Comparison of ENCODE assay signal across 8 cellular contexts in genomic region chr10:43647576-43647975, GRCh38. TPM values are rescaled to one million over a fixed set of nuclear protein-coding genes. Genes with fewer than 3 reads are reported as not detected.
DNase-seq lines count a peak whose midpoint lies in the region; ATAC-seq and TF ChIP-seq lines count a peak whose summit lies in the region.

No MANE protein-coding gene starts in this region.

- no peak for TF ChIP-seq CTCF in stomach (IDR thresholded peaks at IDR 0.05)

- H3K27ac Mint-ChIP-seq in activated CD4-positive, alpha-beta T cell treated with anti-CD3 and anti-CD28 coated beads, Interleukin-2, amount 10 ng/mL, durations not matched to agents 24 days and 14 days: peak overlapping the region; percentile 89
- peak overlapping the region; percentile 90 for H3K27ac Mint-ChIP-seq in activated T-helper 1 cell treated with anti-CD3 and anti-CD28 coated beads, Interleukin-12 subunit alpha, Interleukin-12 subunit beta, Interleukin-2, Interleukin-4 antibody, amounts not matched to agents 30 ng/mL and 10 ng/mL and 1 ng/mL, durations not matched to agents 14 hours and 24 hours and 36 hours
- H3K27ac Mint-ChIP-seq in immature natural killer cell: peak overlapping the region; percentile 55 to 95 (median 91)

- peak overlapping the region; percentile 63 to 90 (median 78) for H3K4me3 ChIP-seq in stomach

- peaks cover 30 to 42% (median 36%) of the 10 kb centered on the region in 4 donors for H3K36me3 ChIP-seq in stomach

- peak overlapping the region; percentile 91 for H3K4me3 Mint-ChIP-seq in activated CD4-positive, alpha-beta T cell treated with anti-CD3 and anti-CD28 coated beads, Interleukin-2, amount 10 ng/mL, durations not matched to agents 24 days and 14 days
- H3K4me3 Mint-ChIP-seq in activated T-helper 1 cell treated with anti-CD3 and anti-CD28 coated beads, Interleukin-12 subunit alpha, Interleukin-12 subunit beta, Interleukin-2, Interleukin-4 antibody, amounts not matched to agents 30 ng/mL and 10 ng/mL and 1 ng/mL, durations not matched to agents 14 hours and 24 hours and 36 hours: peak overlapping the region; percentile 89
- H3K4me3 Mint-ChIP-seq in immature natural killer cell: peak overlapping the region; percentile 91 to 96 (median 95)

- H3K27me3 ChIP-seq in stomach: no peaks in the 10 kb centered on the region

- H3K36me3 Mint-ChIP-seq in activated CD4-positive, alpha-beta T cell treated with anti-CD3 and anti-CD28 coated beads, Interleukin-2, amount 10 ng/mL, durations not matched to agents 24 days and 14 days (ENCODE audit: low read depth): peaks cover 49% of the 10 kb centered on the region
- peaks cover 44% of the 10 kb centered on the region for H3K36me3 Mint-ChIP-seq in activated T-helper 1 cell treated with anti-CD3 and anti-CD28 coated beads, Interleukin-12 subunit alpha, Interleukin-12 subunit beta, Interleukin-2, Interleukin-4 antibody, amounts not matched to agents 30 ng/mL and 10 ng/mL and 1 ng/mL, durations not matched to agents 14 hours and 24 hours and 36 hours (ENCODE audit: low read depth)
- H3K36me3 Mint-ChIP-seq in immature natural killer cell: peaks cover 37 to 39% (median 38%) of the 10 kb centered on the region in 3 donors

- H3K9me3 ChIP-seq in stomach: peaks cover 35 to 50% (median 39%) of the 10 kb centered on the region in 4 donors

- no peak for ATAC-seq in GM19023 (IDR thresholded peaks at IDR 0.05; ENCODE audit: unreplicated experiment)
- no peak for ATAC-seq in HG02798 (IDR thresholded peaks at IDR 0.05; ENCODE audit: poor library complexity, unreplicated experiment)

- peaks cover 6% of the 10 kb centered on the region for H3K4me1 Mint-ChIP-seq in activated CD4-positive, alpha-beta T cell treated with anti-CD3 and anti-CD28 coated beads, Interleukin-2, amount 10 ng/mL, durations not matched to agents 24 days and 14 days
- peaks cover 11% of the 10 kb centered on the region for H3K4me1 Mint-ChIP-seq in activated T-helper 1 cell treated with anti-CD3 and anti-CD28 coated beads, Interleukin-12 subunit alpha, Interleukin-12 subunit beta, Interleukin-2, Interleukin-4 antibody, amounts not matched to agents 30 ng/mL and 10 ng/mL and 1 ng/mL, durations not matched to agents 14 hours and 24 hours and 36 hours (ENCODE audit: low read depth)
- peaks cover 26 to 37% of the 10 kb centered on the region in 2 donors for H3K4me1 Mint-ChIP-seq in immature natural killer cell

- intact Hi-C loops in activated CD4-positive, alpha-beta T cell treated with anti-CD3 and anti-CD28 coated beads, Interleukin-2, amount 10 ng/mL, durations not matched to agents 24 days and 14 days (cut with micrococcal nuclease): no loop called here
- intact Hi-C loops in activated T-helper 1 cell treated with anti-CD3 and anti-CD28 coated beads, Interleukin-12 subunit alpha, Interleukin-12 subunit beta, Interleukin-2, Interleukin-4 antibody, amounts not matched to agents 30 ng/mL and 10 ng/mL and 1 ng/mL, durations not matched to agents 14 hours and 24 hours and 36 hours (cut with micrococcal nuclease): no loop called here
- intact Hi-C loops in stomach (cut with DNase I; ENCODE audit: low total_unique reads): loop anchor here (10.0 kb wide), 1 partner anchor 73 kb away; the partner anchor contains the start of gene ZNF239

- peaks cover 12% of the 10 kb centered on the region for H3K27me3 Mint-ChIP-seq in activated CD4-positive, alpha-beta T cell treated with anti-CD3 and anti-CD28 coated beads, Interleukin-2, amount 10 ng/mL, durations not matched to agents 24 days and 14 days
- peaks cover 6% of the 10 kb centered on the region for H3K27me3 Mint-ChIP-seq in activated T-helper 1 cell treated with anti-CD3 and anti-CD28 coated beads, Interleukin-12 subunit alpha, Interleukin-12 subunit beta, Interleukin-2, Interleukin-4 antibody, amounts not matched to agents 30 ng/mL and 10 ng/mL and 1 ng/mL, durations not matched to agents 14 hours and 24 hours and 36 hours (ENCODE audit: insufficient read depth)
- peaks cover 2 to 6% (median 5%) of the 10 kb centered on the region in 3 donors for H3K27me3 Mint-ChIP-seq in immature natural killer cell (ENCODE audit: low read depth in 3 of 3)

- 95 to 100% (median 98%) methylated on average over 6 of the region's 6 CpGs for WGBS in stomach, 5 donors

- TF ChIP-seq POLR2A in stomach (IDR thresholded peaks at IDR 0.05): no peak

- peaks cover 14% of the 10 kb centered on the region for H3K9me3 Mint-ChIP-seq in activated CD4-positive, alpha-beta T cell treated with anti-CD3 and anti-CD28 coated beads, Interleukin-2, amount 10 ng/mL, durations not matched to agents 24 days and 14 days
- H3K9me3 Mint-ChIP-seq in activated T-helper 1 cell treated with anti-CD3 and anti-CD28 coated beads, Interleukin-12 subunit alpha, Interleukin-12 subunit beta, Interleukin-2, Interleukin-4 antibody, amounts not matched to agents 30 ng/mL and 10 ng/mL and 1 ng/mL, durations not matched to agents 14 hours and 24 hours and 36 hours: peaks cover 44% of the 10 kb centered on the region
- H3K9me3 Mint-ChIP-seq in immature natural killer cell: peaks cover 31 to 49% (median 45%) of the 10 kb centered on the region in 6 donors

- no peak for DNase-seq in activated CD4-positive, alpha-beta T cell treated with anti-CD3 and anti-CD28 coated beads, Interleukin-2, amount 10 ng/mL, durations not matched to agents 24 days and 14 days
- DNase-seq in activated CD4-positive, alpha-beta T cell treated with anti-CD3 and anti-CD28 coated beads, Interleukin-2, amount 50 U/mL, for 1 hour: no peak
- no peak for DNase-seq in activated T-helper 1 cell treated with anti-CD3 and anti-CD28 coated beads, Interleukin-12 subunit alpha, Interleukin-12 subunit beta, Interleukin-2, Interleukin-4 antibody, amounts not matched to agents 30 ng/mL and 10 ng/mL and 1 ng/mL, durations not matched to agents 14 hours and 24 hours and 36 hours (ENCODE audit: low spot score)
- DNase-seq in immature natural killer cell (no peak), stomach (no peak), NCI-H187 (lab: John Stamatoyannopoulos, UW) (no peak)

- peaks cover 0 to 21% (median 11%) of the 10 kb centered on the region in 4 donors for H3K4me1 ChIP-seq in stomach

- no peak overlapping the region for H3K27ac ChIP-seq in stomach

- TF ChIP-seq EP300 in stomach (IDR thresholded peaks at IDR 0.05): no peak

RNA-seq across cellular contexts. Expression of gene ZNF32, which starts 1.1 kb away (rescaled TPM):
- total RNA-seq in activated CD4-positive, alpha-beta T cell treated with anti-CD3 and anti-CD28 coated beads, Interleukin-2, amount 10 ng/mL, durations not matched to agents 24 days and 14 days: 14.9 and 15.2 TPM in 2 replicates
- total RNA-seq in activated T-helper 1 cell treated with anti-CD3 and anti-CD28 coated beads, Interleukin-12 subunit alpha, Interleukin-12 subunit beta, Interleukin-2, Interleukin-4 antibody, amounts not matched to agents 30 ng/mL and 10 ng/mL and 1 ng/mL, durations not matched to agents 14 hours and 24 hours and 36 hours: 13.2 and 13.7 TPM in 2 replicates
- polyA plus RNA-seq in immature natural killer cell: 100 to 1,000 TPM in 2 of 3 donors, 10 to 100 TPM in 1; 97.4 to 139 (median 111) TPM
- total RNA-seq in stomach: 10 to 100 TPM in 4 of 5 donors, 1 to 10 TPM in 1; 8.7 to 75.9 (median 34.5) TPM
- 10 to 100 TPM; 52.9 to 60.0 (median 56.8) TPM for polyA plus RNA-seq in stomach

RNA-seq across cellular contexts. Expression of gene ZNF485, which starts 41.3 kb away (rescaled TPM):
- 7.1 and 9.2 TPM in 2 replicates for total RNA-seq in activated CD4-positive, alpha-beta T cell treated with anti-CD3 and anti-CD28 coated beads, Interleukin-2, amount 10 ng/mL, durations not matched to agents 24 days and 14 days
- 5.7 and 6.6 TPM in 2 replicates for total RNA-seq in activated T-helper 1 cell treated with anti-CD3 and anti-CD28 coated beads, Interleukin-12 subunit alpha, Interleukin-12 subunit beta, Interleukin-2, Interleukin-4 antibody, amounts not matched to agents 30 ng/mL and 10 ng/mL and 1 ng/mL, durations not matched to agents 14 hours and 24 hours and 36 hours
- 1 to 10 TPM in 2 of 3 donors, not detected in 1; 2.4 to 6.4 TPM for polyA plus RNA-seq in immature natural killer cell
- 10 to 100 TPM in 1 of 5 donors, 1 to 10 TPM in 3, not detected in 1; 1.8 to 12.1 (median 5.0) TPM for total RNA-seq in stomach
- polyA plus RNA-seq in stomach: 1 to 10 TPM; 1.8 to 2.6 (median 1.9) TPM
